Comparison of ENCODE assay signal across 9 cellular contexts in the genomic region with DNA sequence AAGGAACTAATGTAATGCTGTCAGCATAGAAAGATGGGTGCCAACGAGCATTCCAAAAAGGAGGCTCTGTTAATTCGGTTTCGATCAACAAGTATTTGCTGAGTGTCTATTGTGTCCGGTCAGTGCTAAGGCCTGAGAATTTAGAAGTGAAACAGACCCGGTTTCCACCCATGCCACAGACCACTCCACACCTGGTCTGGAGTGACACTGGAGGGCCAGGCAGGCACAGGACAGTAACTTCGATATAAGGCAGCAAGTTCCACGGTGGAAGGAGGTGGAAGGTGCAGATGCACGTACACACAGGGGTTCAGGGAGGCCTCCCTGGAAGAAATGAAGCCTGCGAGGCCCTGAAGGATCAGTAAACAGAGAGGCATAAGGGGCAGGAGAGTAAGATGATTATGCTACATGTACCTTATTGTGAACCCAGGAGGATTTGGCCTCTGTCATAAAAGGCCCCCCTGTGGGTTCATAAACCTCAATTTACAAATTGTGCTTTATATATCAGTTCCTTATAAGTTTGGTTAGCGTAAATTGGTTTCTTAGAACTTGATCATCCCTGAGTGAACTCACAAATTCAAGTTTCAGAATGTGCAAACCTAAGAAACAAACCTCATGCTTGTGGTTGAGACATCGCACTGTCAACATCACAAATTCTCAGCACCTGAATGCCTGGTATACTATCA. TPM values are rescaled to one million over a fixed set of nuclear protein-coding genes. Genes with fewer than 3 reads are reported as not detected.
DNase-seq lines count a peak whose midpoint lies in the region; ATAC-seq, FAIRE-seq and TF ChIP-seq lines count a peak whose summit lies in the region.
"Had no signal": no experiment of that assay in that cellular context is flagged by ENCODE, and none has a peak within 500 bp of the region (broad histone marks: within the 10 kb centered on the region; RNA-seq: fewer than 3 reads in every experiment).

No MANE protein-coding gene starts in this region.

- H3K27ac Mint-ChIP-seq in activated T-cell treated with anti-CD3 and anti-CD28 coated beads, Interleukin-2, amount 50 U/mL, for 24 hours: peak overlapping the region; percentile 75
- H3K27ac Mint-ChIP-seq in stimulated activated naive CD8-positive, alpha-beta T cell treated with anti-CD3 and anti-CD28 coated beads, Interleukin-15, amount 100 ng/mL, for 72 hours: peak overlapping the region in 1 of 2 donors; percentile 89

- no peak for TF ChIP-seq RAD21 in GM12878 (IDR thresholded peaks at IDR 0.05; ENCODE audit: insufficient read depth, low read depth, low read length)

- H3K4me1 Mint-ChIP-seq in activated T-cell treated with anti-CD3 and anti-CD28 coated beads, Interleukin-2, amount 50 U/mL, for 24 hours (ENCODE audit: low read depth): peaks cover 46% of the 10 kb centered on the region
- H3K4me1 Mint-ChIP-seq in stimulated activated naive CD8-positive, alpha-beta T cell treated with anti-CD3 and anti-CD28 coated beads, Interleukin-15, amount 100 ng/mL, for 72 hours: peaks cover 73% of the 10 kb centered on the region

- peak overlapping the region; percentile 78 for H3K27ac ChIP-seq in GM12878 (ENCODE audit: control insufficient read depth, insufficient read depth)

- peak overlapping the region; percentile 61 for H3K4me2 ChIP-seq in GM12878 (ENCODE audit: control insufficient read depth, insufficient read depth)

- H3K36me3 ChIP-seq in GM12878 (ENCODE audit: control insufficient read depth in 2 of 2, insufficient read depth in 2 of 2, low read length in 1 of 2): peaks cover 13 to 20% of the 10 kb centered on the region in 2 experiments

- WGBS in GM12878 (ENCODE audit: insufficient coverage, insufficient replicate concordance, low lambda C conversion rate, missing lambda C conversion rate): 36% methylated on average over 11 of the region's 11 CpGs

- H3K79me2 ChIP-seq in GM12878 (ENCODE audit: control insufficient read depth, insufficient read depth, low read length): peaks cover 24% of the 10 kb centered on the region

- no peaks in the 10 kb centered on the region for H3K9me3 ChIP-seq in GM12878 (replicated peaks; ENCODE audit: control insufficient read depth, insufficient read depth, low read length)

- H2AFZ ChIP-seq in GM12878 (ENCODE audit: control insufficient read depth, low read depth, low read length): no peak overlapping the region

- RAD21 ChIA-PET in GM12878 (lab: Charles Lee; ENCODE audit: unreplicated experiment): interaction anchor here (1.1 to 2.1 kb wide), 3 partner anchors 9 to 29 kb away, joined by 4 to 21 read pairs (median 5); no protein-coding TSS in a partner anchor

- TF ChIP-seq CTCF in GM12878 (IDR thresholded peaks at IDR 0.05 in 2 of 3, conservative IDR thresholded peaks at IDR 0.05 in 1 of 3; ENCODE audit: control insufficient read depth in 2 of 3, extremely low read depth in 1 of 3, insufficient read depth in 1 of 3, low read depth in 3 of 3, low read length in 3 of 3): no peak

- SMC1A ChIA-PET in GM12878 (lab: Charles Lee; ENCODE audit: uncharacterized antibody, unreplicated experiment): interaction anchor here (0.8 to 2.9 kb wide), 7 partner anchors 10 to 267 kb away, joined by 3 to 24 read pairs (median 4); no protein-coding TSS in a partner anchor

- no peaks in the 10 kb centered on the region for H3K27me3 Mint-ChIP-seq in activated T-cell treated with anti-CD3 and anti-CD28 coated beads, Interleukin-2, amount 50 U/mL, for 24 hours
- H3K27me3 Mint-ChIP-seq in stimulated activated naive CD8-positive, alpha-beta T cell treated with anti-CD3 and anti-CD28 coated beads, Interleukin-15, amount 100 ng/mL, for 72 hours: no peaks in the 10 kb centered on the region

- peaks cover 82% of the 10 kb centered on the region for H3K36me3 Mint-ChIP-seq in activated T-cell treated with anti-CD3 and anti-CD28 coated beads, Interleukin-2, amount 50 U/mL, for 24 hours (ENCODE audit: low read depth)

- intact Hi-C loops in GM12878 (cut with micrococcal nuclease; ENCODE audit: unreplicated experiment): loop anchor here (2.0 kb wide), 1 partner anchor 23 kb away; no protein-coding TSS in a partner anchor
- intact Hi-C loops in left colon (cut with DNase I, micrococcal nuclease): no loop called here

- in situ Hi-C loops in GM12878 (cut with MboI): no loop called here

- ATAC-seq in HG02885 (IDR thresholded peaks at IDR 0.05; ENCODE audit: poor library complexity, unreplicated experiment) (peak; percentile 80), GM12878 (peak; percentile 82), left colon (no peak)
- ATAC-seq in stimulated activated naive CD8-positive, alpha-beta T cell treated with anti-CD3 and anti-CD28 coated beads, Interleukin-15, amount 100 ng/mL, for 72 hours: peak; percentile 85

- peak; percentile 63 to 92 for TF ChIP-seq EP300 in GM12878 (IDR thresholded peaks at IDR 0.05; ENCODE audit: borderline replicate concordance in 1 of 2, control insufficient read depth in 1 of 2, low read depth in 2 of 2, low read length in 2 of 2)

- no peak for DNase-seq in activated T-cell treated with anti-CD3 and anti-CD28 coated beads, Interleukin-2, amount 50 U/mL, for 24 hours
- no peak for DNase-seq in activated T-cell treated with anti-CD3 and anti-CD28 coated beads, Interleukin-2, amount 50 U/mL, for 1 hour
- peak; percentile 87 for DNase-seq in GM12878 (ENCODE audit: low read depth, low spot score)
- DNase-seq in stimulated activated naive CD8-positive, alpha-beta T cell treated with anti-CD3 and anti-CD28 coated beads, Interleukin-15, amount 100 ng/mL, for 72 hours: no peak
- no peak for DNase-seq in pons (ENCODE audit: low spot score)
- no peak for DNase-seq in left colon
- DNase-seq in NCI-H1436 treated with DMSO at 0.1 percent for 48 hours (lab: John Stamatoyannopoulos, UW): no peak
- DNase-seq: NCI-H446 treated with DMSO at 0.1 percent for 48 hours had no signal

- no peaks in the 10 kb centered on the region for H3K9me3 Mint-ChIP-seq in activated T-cell treated with anti-CD3 and anti-CD28 coated beads, Interleukin-2, amount 50 U/mL, for 24 hours
- no peaks in the 10 kb centered on the region for H3K9me3 Mint-ChIP-seq in stimulated activated naive CD8-positive, alpha-beta T cell treated with anti-CD3 and anti-CD28 coated beads, Interleukin-15, amount 100 ng/mL, for 72 hours

- H3K9ac ChIP-seq in GM12878 (ENCODE audit: control insufficient read depth, insufficient read depth, low read length): peak overlapping the region; percentile 36; the same call in 1 of the 2 replicates

- BruUV-seq in GM12878 (replicated peaks; lab: Mats Ljungman, UMichigan): no TSS peak

- no peaks in the 10 kb centered on the region for H4K20me1 ChIP-seq in GM12878 (ENCODE audit: control insufficient read depth, insufficient read depth)

- POLR2A ChIA-PET in GM12878 (lab: Charles Lee): interaction anchor here (1.4 kb wide), 1 partner anchor 10 kb away, joined by 7 read pairs; no protein-coding TSS in a partner anchor

- no peaks in the 10 kb centered on the region for H3K27me3 ChIP-seq in GM12878 (replicated peaks in 1 of 2; ENCODE audit: control insufficient read depth in 2 of 2, insufficient read depth in 2 of 2, low read length in 1 of 2)

- CTCF ChIA-PET in GM12878 (lab: Yijun Ruan, JAX): interaction anchor here (0.6 to 1.9 kb wide), 4 partner anchors 17 to 214 kb away, joined by 3 to 11 read pairs (median 6); no protein-coding TSS in a partner anchor

- no peak for FAIRE-seq in GM12878 (lab: Jason Lieb, UNC)

- no peak overlapping the region for H3K4me3 Mint-ChIP-seq in activated T-cell treated with anti-CD3 and anti-CD28 coated beads, Interleukin-2, amount 50 U/mL, for 24 hours
- peak overlapping the region in 1 of 2 donors; percentile 29 for H3K4me3 Mint-ChIP-seq in stimulated activated naive CD8-positive, alpha-beta T cell treated with anti-CD3 and anti-CD28 coated beads, Interleukin-15, amount 100 ng/mL, for 72 hours

- H3K4me1 ChIP-seq in GM12878 (ENCODE audit: control insufficient read depth, insufficient read depth, low read length): peaks cover 48% of the 10 kb centered on the region

- no peak overlapping the region; the same call in 1 of the 2 replicates for H3K4me3 ChIP-seq in GM12878

- TF ChIP-seq POLR2A in GM12878 (IDR thresholded peaks at IDR 0.05; ENCODE audit: low read depth, low read length): no peak

RNA-seq across cellular contexts. Expression of a gene that starts 25.9 kb away (rescaled TPM):
- 94.7 and 103 TPM in 2 replicates for total RNA-seq in GM12878 (2013; cell fraction: nucleolus; rRNA removed)
- 7.1 and 7.2 TPM in 2 replicates for total RNA-seq in GM12878 (2014; rRNA removed)
- 5.6 and 7.3 TPM in 2 replicates for total RNA-seq in GM12878 (2014; rRNA removed; fragmentation: Illumina TruSeq; extraction: Trizol)
- total RNA-seq in GM12878 (2021): 28.6 and 29.9 TPM in 2 replicates
- 5.3 TPM for polyA plus RNA-seq in GM12878 (2011; ENCODE audit: low read depth)
- 17.7 and 23.7 TPM in 2 replicates for polyA plus RNA-seq in GM12878 (2011; rRNA removed)
- polyA plus RNA-seq in GM12878 (2011; cell fraction: cytosol; rRNA removed): 20.9 and 21.1 TPM in 2 replicates
- 27.3 and 35.4 TPM in 2 replicates for polyA plus RNA-seq in GM12878 (2011; cell fraction: nucleus; rRNA removed)
- polyA plus RNA-seq in GM12878 (2012): 10.0 and 10.9 TPM in 2 replicates
- 10.6 and 10.8 TPM in 2 replicates for polyA plus RNA-seq in GM12878 (2014; fragmentation: Illumina TruSeq; extraction: Trizol)
- polyA plus RNA-seq in GM12878 (2014; fragmentation: Nextera tagmentation; extraction: Ambion mirVana): 1 to 10 TPM; 1.5 to 1.6 TPM
- 11.8 and 12.4 TPM in 2 replicates for polyA plus RNA-seq in GM12878 (2014; rRNA removed)
- polyA plus RNA-seq in GM12878 (2016; fragmentation: Nextera tagmentation; extraction: Ambion mirVana): 10 to 100 TPM; 12.1 to 12.7 TPM
- 33.6 and 36.7 TPM in 2 replicates for polyA minus RNA-seq in GM12878 (2011; rRNA and poly(A)+ RNA removed)
- 11.8 and 12.2 TPM in 2 replicates for polyA minus RNA-seq in GM12878 (2011; cell fraction: cytosol; rRNA and poly(A)+ RNA removed)
- 15.5 and 33.2 TPM in 2 replicates for polyA minus RNA-seq in GM12878 (2011; cell fraction: nucleus; rRNA and poly(A)+ RNA removed)
- total RNA-seq in left colon: 10 to 100 TPM; 24.6 to 28.2 TPM

RNA-seq across cellular contexts. Expression of a gene that starts 48.4 kb away (rescaled TPM):
- total RNA-seq in GM12878 (2013; cell fraction: nucleolus; rRNA removed): not detected in 2 replicates
- not detected in 2 replicates for total RNA-seq in GM12878 (2014; rRNA removed)
- not detected in 2 replicates for total RNA-seq in GM12878 (2014; rRNA removed; fragmentation: Illumina TruSeq; extraction: Trizol)
- not detected in 2 replicates for total RNA-seq in GM12878 (2021)
- polyA plus RNA-seq in GM12878 (2011; ENCODE audit: low read depth): not detected
- 0.15 TPM in 1 of 2 replicates, not detected in the other for polyA plus RNA-seq in GM12878 (2011; rRNA removed)
- polyA plus RNA-seq in GM12878 (2011; cell fraction: cytosol; rRNA removed): not detected in 2 replicates
- 0.23 and 0.30 TPM in 2 replicates for polyA plus RNA-seq in GM12878 (2011; cell fraction: nucleus; rRNA removed)
- not detected in 2 replicates for polyA plus RNA-seq in GM12878 (2012)
- not detected in 2 replicates for polyA plus RNA-seq in GM12878 (2014; fragmentation: Illumina TruSeq; extraction: Trizol)
- polyA plus RNA-seq in GM12878 (2014; fragmentation: Nextera tagmentation; extraction: Ambion mirVana): not detected
- not detected in 2 replicates for polyA plus RNA-seq in GM12878 (2014; rRNA removed)
- not detected for polyA plus RNA-seq in GM12878 (2016; fragmentation: Nextera tagmentation; extraction: Ambion mirVana)
- polyA minus RNA-seq in GM12878 (2011; rRNA and poly(A)+ RNA removed): not detected in 2 replicates
- not detected in 2 replicates for polyA minus RNA-seq in GM12878 (2011; cell fraction: cytosol; rRNA and poly(A)+ RNA removed)
- not detected in 2 replicates for polyA minus RNA-seq in GM12878 (2011; cell fraction: nucleus; rRNA and poly(A)+ RNA removed)
- total RNA-seq in left colon: 1 to 10 TPM; 3.8 to 4.9 TPM

Comparison
In these comparisons a context has a peak if more than half of its experiments do, and no peak if none do; other contexts are left out.
1. RNA of a gene that starts 48.4 kb away (total RNA-seq): 3.8 to 4.9 TPM in left colon; not detected in GM12878; every median in the first group is over 4 times any median in the second.